Comparison of ENCODE assay signal across 20 cellular contexts in genomic region chr4:53622739-53623151, GRCh38. TPM values are rescaled to one million over a fixed set of nuclear protein-coding genes. Genes with fewer than 3 reads are reported as not detected.
A peak's percentile ranks its signal among the peaks of the same experiment; 100 is the strongest.
DNase-seq lines count a peak whose midpoint lies in the region; ATAC-seq and TF ChIP-seq lines count a peak whose summit lies in the region.
"Had no signal": no experiment of that assay in that cellular context is flagged by ENCODE, and none has a peak within 500 bp of the region (broad histone marks: within the 10 kb centered on the region; RNA-seq: fewer than 3 reads in every experiment).

No MANE protein-coding gene starts in this region.

- H2BK5ac ChIP-seq in IMR-90 (ENCODE audit: low read depth, low read length, poor library complexity, severe bottlenecking): peak overlapping the region; percentile 13

- no peaks in the 10 kb centered on the region for H3K9me3 ChIP-seq in AG04450 (ENCODE audit: control insufficient read depth, insufficient read depth, low read length)
- H3K9me3 ChIP-seq in IMR-90 (ENCODE audit: control insufficient read depth, insufficient read depth, low read length): no peaks in the 10 kb centered on the region
- no peaks in the 10 kb centered on the region for H3K9me3 ChIP-seq in prostate gland
- H3K9me3 ChIP-seq: Caco-2 had no signal

- in situ Hi-C loops in IMR-90 (cut with MboI; ENCODE audit: low sequenced_read_pairs): no loop called here

- no peak overlapping the region for H2BK120ac ChIP-seq in IMR-90 (ENCODE audit: low read depth, low read length)

- no peak overlapping the region for H4K5ac ChIP-seq in IMR-90 (ENCODE audit: low read depth, low read length)

- H3K4me3 Mint-ChIP-seq in stimulated activated memory B cell treated with anti-CD40 and anti-IgM and Interleukin-4, amounts not matched to agents 10 μg/mL and 1 μg/mL and 100 μg/mL, for 72 hours: no peak overlapping the region
- H3K4me3 Mint-ChIP-seq: GM23338, immature natural killer cell, memory B cell, nephron had no signal

- H4K8ac ChIP-seq in IMR-90 (ENCODE audit: low read depth in 2 of 2, low read length in 2 of 2): no peak overlapping the region

- H3K27ac ChIP-seq in AG04450 (ENCODE audit: low read depth, low read length) (no peak overlapping the region), IMR-90 (ENCODE audit: insufficient read depth, low read length) (no peak overlapping the region), prostate gland (no peak overlapping the region)
- H3K27ac ChIP-seq: dorsolateral prefrontal cortex had no signal

- no peak overlapping the region for H3K18ac ChIP-seq in IMR-90 (ENCODE audit: low read depth, low read length)

- dilution Hi-C loops in IMR-90 (cut with HindIII; ENCODE audit: low sequenced_read_pairs, unreplicated experiment): no loop called here

- H3K4ac ChIP-seq in IMR-90 (ENCODE audit: low read depth, low read length): no peak overlapping the region

- no peak overlapping the region for H2AFZ ChIP-seq in IMR-90 (replicated peaks; ENCODE audit: low read length, poor library complexity)
- H2AFZ ChIP-seq: GM23338 had no signal

- no peaks in the 10 kb centered on the region for H3K36me3 Mint-ChIP-seq in stimulated activated memory B cell treated with anti-CD40 and anti-IgM and Interleukin-4, amounts not matched to agents 10 μg/mL and 1 μg/mL and 100 μg/mL, for 72 hours
- H3K36me3 Mint-ChIP-seq: immature natural killer cell, memory B cell had no signal

- no peak overlapping the region for H3K56ac ChIP-seq in IMR-90 (ENCODE audit: extremely low read depth, insufficient read depth, low read length)

- 33% methylated on average over 1 of the region's 1 CpG; no CpG with 5 or more reads in 1 of the 2 experiments for WGBS in IMR-90 (ENCODE audit: extremely low coverage in 2 of 2, insufficient read length in 1 of 2), 2 experiments
- 95% methylated on average over 1 of the region's 1 CpG for WGBS in prostate gland

- H3K4me1 Mint-ChIP-seq in stimulated activated memory B cell treated with anti-CD40 and anti-IgM and Interleukin-4, amounts not matched to agents 10 μg/mL and 1 μg/mL and 100 μg/mL, for 72 hours: no peaks in the 10 kb centered on the region
- H3K4me1 Mint-ChIP-seq: immature natural killer cell, memory B cell, nephron had no signal

- TF ChIP-seq CTCF in AG04450 (IDR thresholded peaks at IDR 0.05; ENCODE audit: low read depth, low read length) (no peak), IMR-90 (conservative IDR thresholded peaks at IDR 0.05; ENCODE audit: low read depth, low read length) (no peak), cardiac fibroblast (IDR thresholded peaks at IDR 0.05; ENCODE audit: low read depth, low read length) (no peak), prostate gland (IDR thresholded peaks at IDR 0.05) (no peak)

- no peak overlapping the region for H3K23ac ChIP-seq in IMR-90 (ENCODE audit: low read depth, low read length)

- peaks cover 3% of the 10 kb centered on the region for H3K4me1 ChIP-seq in IMR-90 (ENCODE audit: control insufficient read depth, insufficient read depth, low read length)
- H3K4me1 ChIP-seq in prostate gland (replicated peaks): no peaks in the 10 kb centered on the region

- POLR2A ChIA-PET in AG04450 (lab: Yijun Ruan, JAX) (interaction anchor here (0.8 kb wide), 1 partner anchor 239 kb away, joined by 6 read pairs; no protein-coding TSS in a partner anchor), IMR-90 (lab: Charles Lee; ENCODE audit: unreplicated experiment) (no interaction called here)

- DNase-seq in AG04450 (ENCODE audit: low read depth, low spot score) (peak; percentile 53), IMR-90 (peak; percentile 89), cardiac fibroblast (ENCODE audit: low read depth in 2 of 2) (peak; percentile 81 to 94), iris pigment epithelial cell (ENCODE audit: low read depth) (peak; percentile 95), inferior parietal cortex (ENCODE audit: extremely low spot score) (no peak), prostate gland (ENCODE audit: low spot score) (no peak), NCI-H69 (lab: John Stamatoyannopoulos, UW) (no peak)
- DNase-seq: activated CD4-positive, alpha-beta T cell treated with anti-CD3 and anti-CD28 coated beads for 1 hour; activated gamma-delta T cell treated with Interleukin-2 at 50 U/mL for 16 hours; Caco-2; dorsolateral prefrontal cortex; GDM1; immature natural killer cell; Right ventricle myocardium superior; T-helper 2 cell had no signal

- no peak overlapping the region for H2AK5ac ChIP-seq in IMR-90 (ENCODE audit: low read depth, low read length)

- H3K36me3 ChIP-seq in IMR-90 (ENCODE audit: control insufficient read depth, insufficient read depth, low read length) (no peaks in the 10 kb centered on the region), prostate gland (no peaks in the 10 kb centered on the region)

- H3K14ac ChIP-seq in IMR-90 (replicated peaks; ENCODE audit: low read depth, low read length): no peak overlapping the region

- H3K9me1 ChIP-seq in IMR-90 (ENCODE audit: insufficient read depth, low read length): no peaks in the 10 kb centered on the region; the same call in 1 of the 2 replicates

- TF ChIP-seq RAD21 in IMR-90 (IDR thresholded peaks at IDR 0.05; ENCODE audit: low read length): no peak

- H3K27me3 ChIP-seq in AG04450 (ENCODE audit: control insufficient read depth, insufficient read depth, low read length) (no peaks in the 10 kb centered on the region), IMR-90 (ENCODE audit: control insufficient read depth, insufficient read depth, low read length) (no peaks in the 10 kb centered on the region), prostate gland (replicated peaks; ENCODE audit: insufficient read depth) (no peaks in the 10 kb centered on the region)

- no peak overlapping the region for H2BK15ac ChIP-seq in IMR-90 (ENCODE audit: low read depth, low read length)

- H3K4me2 ChIP-seq in IMR-90 (ENCODE audit: low read depth, low read length): no peak overlapping the region
- H3K4me2 ChIP-seq: GM23338 had no signal

- H3K27ac Mint-ChIP-seq in stimulated activated memory B cell treated with anti-CD40 and anti-IgM and Interleukin-4, amounts not matched to agents 10 μg/mL and 1 μg/mL and 100 μg/mL, for 72 hours: no peak overlapping the region
- H3K27ac Mint-ChIP-seq: GM23338, immature natural killer cell, memory B cell, nephron had no signal

- CTCF ChIA-PET in AG04450 (lab: Charles Lee) (interaction anchor here (1.5 kb wide), 1 partner anchor 611 kb away, joined by 4 read pairs; no protein-coding TSS in a partner anchor), IMR-90 (lab: Yijun Ruan, JAX) (no interaction called here)

- no peak overlapping the region for H2AK9ac ChIP-seq in IMR-90 (replicated peaks; ENCODE audit: low read depth, low read length, poor library complexity)

- no peaks in the 10 kb centered on the region for H3K27me3 Mint-ChIP-seq in stimulated activated memory B cell treated with anti-CD40 and anti-IgM and Interleukin-4, amounts not matched to agents 10 μg/mL and 1 μg/mL and 100 μg/mL, for 72 hours

- no peaks in the 10 kb centered on the region for H3K79me1 ChIP-seq in IMR-90 (ENCODE audit: low read depth in 1 of 2, low read length in 2 of 2)

- no TSS peak for BruUV-seq in IMR-90 (replicated peaks; lab: Mats Ljungman, UMichigan)

- peaks cover 8% of the 10 kb centered on the region for H3K9me3 Mint-ChIP-seq in stimulated activated memory B cell treated with anti-CD40 and anti-IgM and Interleukin-4, amounts not matched to agents 10 μg/mL and 1 μg/mL and 100 μg/mL, for 72 hours
- H3K9me3 Mint-ChIP-seq: GM23338 had no signal

- H4K20me1 ChIP-seq in IMR-90 (ENCODE audit: insufficient read depth, low read length): no peaks in the 10 kb centered on the region

- no peak overlapping the region for H3K4me3 ChIP-seq in AG04450 (ENCODE audit: low read depth, low read length)
- no peak overlapping the region for H3K4me3 ChIP-seq in IMR-90 (ENCODE audit: insufficient read depth, low read depth, low read length)
- H3K4me3 ChIP-seq in cardiac fibroblast (replicated peaks in 1 of 2; ENCODE audit: low read depth in 2 of 2, low read length in 2 of 2): no peak overlapping the region
- no peak overlapping the region for H3K4me3 ChIP-seq in prostate gland
- H3K4me3 ChIP-seq: dorsolateral prefrontal cortex, GM23338 had no signal

- intact Hi-C loops in IMR-90 (cut with micrococcal nuclease): no loop called here
- intact Hi-C loops in prostate gland (cut with DNase I): no loop called here

- no peak overlapping the region for H3K9ac ChIP-seq in IMR-90 (ENCODE audit: low read depth, low read length)

- peak; percentile 91 for ATAC-seq in IMR-90 (ENCODE audit: low read depth)
- no peak for ATAC-seq in stimulated activated memory B cell treated with anti-CD40 and anti-IgM and Interleukin-4, amounts not matched to agents 10 μg/mL and 1 μg/mL and 100 μg/mL, for 72 hours
- ATAC-seq: GM23338 had no signal

- TF ChIP-seq POLR2A in IMR-90 (IDR thresholded peaks at IDR 0.05; ENCODE audit: low read depth, low read length) (no peak), prostate gland (IDR thresholded peaks at IDR 0.05) (no peak)

- no peak overlapping the region for H2BK20ac ChIP-seq in IMR-90 (ENCODE audit: low read depth, low read length)

- no peak overlapping the region for H4K91ac ChIP-seq in IMR-90 (ENCODE audit: insufficient read depth, low read depth, low read length)

TF ChIP-seq in IMR-90, 13 proteins besides CTCF, POLR2A, EP300 and RAD21:
- TF ChIP-seq NFE2L2 (IDR thresholded peaks at IDR 0.05; ENCODE audit: low read depth, low read length) (no peak), FOS (IDR thresholded peaks at IDR 0.05; ENCODE audit: low read depth, low read length) (peak; percentile 73; the same call in 1 of the 2 replicates), CEBPB (IDR thresholded peaks at IDR 0.05; ENCODE audit: low read depth, low read length) (peak; percentile 84), SMC3 (IDR thresholded peaks at IDR 0.05; ENCODE audit: low read depth, low read length) (peak; percentile 4; the same call in 1 of the 2 replicates), USF2 (IDR thresholded peaks at IDR 0.05; ENCODE audit: low read depth, low read length) (no peak)
TF ChIP-seq in IMR-90: peak in this region for 3.

RNA-seq across cellular contexts. Expression of gene LNX1, which starts 31.5 kb away (rescaled TPM):
- polyA plus RNA-seq in AG04450 (2011; rRNA removed) (2.4 and 2.6 TPM in 2 replicates), IMR-90 (2012; rRNA removed) (0.15 and 0.19 TPM in 2 replicates)
- polyA minus RNA-seq in AG04450 (2011; rRNA and poly(A)+ RNA removed): 2.7 and 5.3 TPM in 2 replicates
- total RNA-seq in IMR-90 (2012; rRNA removed) (0.28 and 0.36 TPM in 2 replicates), prostate gland (10 to 100 TPM; 13.1 to 13.2 TPM)
- 0.08 and 0.14 TPM in 2 replicates for polyA plus RNA-seq in IMR-90 (2012; cell fraction: cytosol; rRNA removed)
- polyA plus RNA-seq in IMR-90 (2012; cell fraction: nucleus; rRNA removed; ENCODE audit: low replicate concordance): 0.48 and 1.6 TPM in 2 replicates
- total RNA-seq: A673 had no signal

Comparison
In these comparisons a context has a peak if more than half of its experiments do, and no peak if none do; other contexts are left out.
1. DNase-seq: peak in AG04450 (single experiment), IMR-90 (single experiment), cardiac fibroblast (2 of 2) and iris pigment epithelial cell (single experiment); none in inferior parietal cortex (single experiment), prostate gland (single experiment) and NCI-H69 (single experiment).
2. RNA of gene LNX1, which starts 31.5 kb away (total RNA-seq): 13.1 to 13.2 TPM in prostate gland; 0.28 to 0.36 TPM in IMR-90; every median in the first group is over 10 times any median in the second.